ENCODE assay signal across 1 cellular context in the genomic region with DNA sequence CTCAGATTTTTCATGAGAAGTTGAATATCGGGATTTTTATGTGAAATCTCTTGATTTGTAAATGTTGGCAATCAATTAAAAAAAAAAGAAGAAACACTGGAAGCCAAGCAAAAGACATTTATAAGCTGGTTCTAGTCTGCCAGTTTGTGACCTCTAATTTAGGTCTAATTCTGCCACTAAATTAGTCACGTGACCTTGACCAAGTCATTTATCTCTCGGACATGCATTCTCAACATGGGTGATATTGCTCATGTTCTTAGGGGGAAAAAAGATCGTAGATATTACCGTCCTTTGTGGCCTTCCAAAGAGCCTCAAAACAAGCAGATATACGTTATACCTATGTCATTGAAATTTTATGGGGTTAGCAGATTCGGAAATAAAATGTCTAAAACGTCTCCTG.
TF ChIP-seq lines count a peak whose summit lies in the region.

No MANE protein-coding gene starts in this region.

TF ChIP-seq in HepG2, 621 proteins besides CTCF, POLR2A, EP300 and RAD21:
- TF ChIP-seq, protein P1, sequence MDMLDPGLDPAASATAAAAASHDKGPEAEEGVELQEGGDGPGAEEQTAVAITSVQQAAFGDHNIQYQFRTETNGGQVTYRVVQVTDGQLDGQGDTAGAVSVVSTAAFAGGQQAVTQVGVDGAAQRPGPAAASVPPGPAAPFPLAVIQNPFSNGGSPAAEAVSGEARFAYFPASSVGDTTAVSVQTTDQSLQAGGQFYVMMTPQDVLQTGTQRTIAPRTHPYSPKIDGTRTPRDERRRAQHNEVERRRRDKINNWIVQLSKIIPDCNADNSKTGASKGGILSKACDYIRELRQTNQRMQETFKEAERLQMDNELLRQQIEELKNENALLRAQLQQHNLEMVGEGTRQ (IDR thresholded peaks at IDR 0.05; ENCODE audit: low read depth, low read length) = peak; percentile 80
- TF ChIP-seq, protein P1 (CRISPR knock-in tag; IDR thresholded peaks at IDR 0.05; ENCODE audit: borderline replicate concordance) = peak; percentile 18; the same call in 1 of the 2 replicates
- TF ChIP-seq ETV6 (CRISPR knock-in tag; conservative IDR thresholded peaks at IDR 0.05) = no peak
- TF ChIP-seq RAD51 (IDR thresholded peaks at IDR 0.05; ENCODE audit: borderline replicate concordance) = peak; percentile 91
- TF ChIP-seq SP5 (CRISPR knock-in tag; IDR thresholded peaks at IDR 0.05; ENCODE audit: borderline replicate concordance, low read depth) = no peak
